ENCODE assay signal across 8 cellular contexts in the genomic region with DNA sequence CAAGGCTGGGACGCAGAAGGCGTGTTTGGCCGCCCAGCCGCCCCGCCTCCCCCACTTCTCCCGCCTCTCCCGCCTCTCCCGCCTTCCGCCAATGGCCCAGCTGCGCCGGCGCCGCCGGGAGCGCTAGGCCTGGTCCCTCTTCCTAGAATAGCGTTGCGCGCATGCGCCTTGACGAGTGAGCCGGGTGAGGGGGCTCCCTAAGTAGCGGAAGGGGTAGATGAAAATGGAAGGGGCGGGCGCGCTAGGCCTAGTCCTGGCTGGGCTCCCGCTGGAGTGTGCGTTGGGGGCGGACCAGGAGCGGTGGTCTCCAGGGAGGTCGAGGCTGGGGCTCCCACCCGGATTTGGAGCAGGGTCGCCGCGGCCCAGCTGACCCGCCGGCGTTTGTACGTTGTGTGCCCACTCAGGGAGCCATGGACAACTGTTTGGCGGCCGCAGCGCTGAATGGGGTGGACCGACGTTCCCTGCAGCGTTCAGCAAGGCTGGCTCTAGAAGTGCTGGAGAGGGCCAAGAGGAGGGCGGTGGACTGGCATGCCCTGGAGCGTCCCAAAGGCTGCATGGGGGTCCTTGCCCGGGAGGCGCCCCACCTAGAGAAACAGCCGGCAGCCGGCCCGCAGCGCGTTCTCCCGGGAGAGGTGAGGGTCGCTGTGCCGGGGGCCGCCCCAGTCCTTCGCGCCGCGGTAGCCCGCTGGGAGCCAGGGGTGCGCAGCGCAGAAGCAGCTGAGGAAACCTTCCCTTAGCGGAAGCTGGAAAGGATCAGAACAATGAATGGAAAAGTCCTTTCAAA. TPM values are rescaled to one million over a fixed set of nuclear protein-coding genes. Genes with fewer than 3 reads are reported as not detected.
DNase-seq lines count a peak whose midpoint lies in the region; ATAC-seq and TF ChIP-seq lines count a peak whose summit lies in the region.

TSS of gene AKIP1 (plus strand) at position 150 of the 784 bp plus-strand sequence. CDS start at position 411, 261 bp downstream.

- peaks cover 23 to 26% of the 10 kb centered on the region in 2 donors for H3K4me1 Mint-ChIP-seq in natural killer cell treated with Interleukin-12 subunit alpha and Interleukin-12 subunit beta and Interleukin-15 and Interleukin-18, amount 100 ng/mL, for 72 hours (ENCODE audit: low read depth in 2 of 2)

- ATAC-seq in natural killer cell treated with Interleukin-12 subunit alpha and Interleukin-12 subunit beta and Interleukin-15 and Interleukin-18, amount 100 ng/mL, for 72 hours = peak; percentile 95 to 96

- peak within 1 kb of the TSS; percentile 93 for H3K4me3 Mint-ChIP-seq in natural killer cell treated with Interleukin-12 subunit alpha and Interleukin-12 subunit beta and Interleukin-15 and Interleukin-18, amount 100 ng/mL, for 72 hours

- TF ChIP-seq CTCF in fibroblast of pulmonary artery (IDR thresholded peaks at IDR 0.05; ENCODE audit: low read length, missing control alignments) = no peak

- peak within 1 kb of the TSS; percentile 76 to 83 for H3K27ac Mint-ChIP-seq in natural killer cell treated with Interleukin-12 subunit alpha and Interleukin-12 subunit beta and Interleukin-15 and Interleukin-18, amount 100 ng/mL, for 72 hours

- H3K36me3 Mint-ChIP-seq in natural killer cell treated with Interleukin-12 subunit alpha and Interleukin-12 subunit beta and Interleukin-15 and Interleukin-18, amount 100 ng/mL, for 72 hours = no peaks in the 10 kb centered on the region

- H3K27me3 Mint-ChIP-seq in natural killer cell treated with Interleukin-12 subunit alpha and Interleukin-12 subunit beta and Interleukin-15 and Interleukin-18, amount 100 ng/mL, for 72 hours = peaks cover 0 to 10% of the 10 kb centered on the region in 2 donors

- H3K9me3 Mint-ChIP-seq in natural killer cell treated with Interleukin-12 subunit alpha and Interleukin-12 subunit beta and Interleukin-15 and Interleukin-18, amount 100 ng/mL, for 72 hours = no peaks in the 10 kb centered on the region

- H3K4me3 ChIP-seq in fibroblast of pulmonary artery (replicated peaks; ENCODE audit: low read depth, low read length) = peak within 1 kb of the TSS; percentile 82

- DNase-seq in Daoy (ENCODE audit: low read depth) (peak; percentile 98), GOT3 (lab: John Stamatoyannopoulos, UW) (peak; percentile 45), M059J (ENCODE audit: low read depth) (peak; percentile 96), SHP77 (lab: John Stamatoyannopoulos, UW) (peak; percentile 84 to 86), fibroblast of pulmonary artery (ENCODE audit: low read depth) (peak; percentile 95)
- peak; percentile 58 for DNase-seq in activated effector memory CD4-positive, alpha-beta T cell treated with Interleukin-2 at 50 U/mL for 16 hours
- peak; percentile 93 for DNase-seq in natural killer cell treated with Interleukin-12 subunit alpha and Interleukin-12 subunit beta and Interleukin-15 and Interleukin-18, amount 100 ng/mL, for 72 hours (ENCODE audit: low spot score)
- peak; percentile 76 for DNase-seq in stimulated activated naive CD4-positive, alpha-beta T cell treated with Interleukin-2 at 50 U/mL for 16 hours (lab: John Stamatoyannopoulos, UW)

RNA-seq across cellular contexts. Expression of gene AKIP1, which starts in this region (rescaled TPM):
- 31.6 and 40.3 TPM in 2 replicates for total RNA-seq in Daoy (2014; rRNA removed; shearing (Covaris generic))
- 66.6 and 70.5 TPM in 2 replicates for total RNA-seq in M059J (2014; rRNA removed; shearing (Covaris generic))
- 10 to 100 TPM; 14.8 to 18.0 TPM for total RNA-seq in natural killer cell treated with Interleukin-12 subunit alpha and Interleukin-12 subunit beta and Interleukin-15 and Interleukin-18, amount 100 ng/mL, for 72 hours

Comparison
In these comparisons a context has a peak if more than half of its experiments do, and no peak if none do; other contexts are left out.
1. Peak in every context shown above with its lines: DNase-seq, ATAC-seq and H3K4me3 ChIP-seq.
2. DNase-seq: peak in every context shown above with its lines; median percentile 98 in Daoy; 96 in M059J; 95 in fibroblast of pulmonary artery; 93 in natural killer cell treated with Interleukin-12 subunit alpha and Interleukin-12 subunit beta and Interleukin-15 and Interleukin-18, amount 100 ng/mL, for 72 hours; 85 in SHP77; 76 in stimulated activated naive CD4-positive, alpha-beta T cell treated with Interleukin-2 at 50 U/mL for 16 hours; 58 in activated effector memory CD4-positive, alpha-beta T cell treated with Interleukin-2 at 50 U/mL for 16 hours; 45 in GOT3.